18 cellular contexts compared by ENCODE assay signal in the genomic region with DNA sequence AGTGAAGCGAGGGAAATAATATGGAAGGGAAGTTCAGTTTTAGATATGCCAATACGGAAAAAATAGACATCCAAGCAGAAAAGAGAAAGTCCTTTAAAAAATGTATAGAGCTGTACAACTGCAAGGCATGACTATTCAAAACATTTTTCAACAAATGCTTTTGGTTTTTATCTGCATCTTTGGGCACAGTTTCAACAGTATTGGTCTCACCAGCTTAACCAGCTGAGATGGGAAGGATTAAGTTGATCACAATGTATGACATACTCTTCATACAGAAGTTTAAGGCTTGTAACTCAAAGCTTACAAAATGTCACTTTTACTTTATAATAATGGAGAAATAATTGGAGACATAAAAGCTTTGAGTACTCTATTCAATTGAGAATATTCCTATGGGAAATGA.
"Had no signal": no experiment of that assay in that cellular context is flagged by ENCODE, and none has a peak within 500 bp of the region (broad histone marks: within the 10 kb centered on the region; RNA-seq: fewer than 3 reads in every experiment).

No MANE protein-coding gene starts in this region.

- H3K36me3 ChIP-seq: esophagus squamous epithelium, heart right ventricle, left lung, lower lobe of right lung, ovary, right lobe of liver, suprapubic skin, thyroid gland had no signal

- DNase-seq: effector memory CD8-positive, alpha-beta T cell; esophagus squamous epithelium; foreskin melanocyte; heart right ventricle; hypothalamus; islet precursor cell; left lung; lower lobe of right lung; natural killer cell; ovary; right lobe of liver; stimulated activated CD4-positive, alpha-beta T cell treated with anti-CD3 and anti-CD28 coated beads, Interleukin-4, amount 100 ng/mL, for 1 hour; stimulated activated CD8-positive, alpha-beta memory T cell treated with anti-CD3 and anti-CD28 coated beads, Interleukin-4, amount 100 ng/mL, for 48 hours; stimulated activated naive CD8-positive, alpha-beta T cell treated with anti-CD3 and anti-CD28 coated beads, Interleukin-15, Interleukin-2, amounts not matched to agents 100 U/mL and 50 U/mL, for 24 hours; thyroid gland had no signal

- H3K4me3 ChIP-seq: esophagus squamous epithelium, heart right ventricle, left lung, lower lobe of right lung, ovary, right lobe of liver, suprapubic skin, thyroid gland had no signal

- H3K27ac ChIP-seq: epithelial cell of prostate, left lung, lower lobe of right lung, ovary, right lobe of liver, suprapubic skin, thyroid gland had no signal

- H3K9me3 ChIP-seq: esophagus squamous epithelium, left lung, lower lobe of right lung, ovary, right lobe of liver, thyroid gland had no signal

- H3K27me3 ChIP-seq: esophagus squamous epithelium, heart right ventricle, left lung, ovary, right lobe of liver, suprapubic skin, thyroid gland had no signal

- ATAC-seq: effector memory CD8-positive, alpha-beta T cell; heart right ventricle; left lung; lower lobe of right lung; natural killer cell; right lobe of liver; stimulated activated effector memory CD8-positive, alpha-beta T cell treated with anti-CD3 and anti-CD28 coated beads, Interleukin-12 subunit alpha, Interleukin-12 subunit beta, amount 100 ng/mL, for 72 hours; stimulated activated naive CD8-positive, alpha-beta T cell treated with anti-CD3 and anti-CD28 coated beads, Interleukin-15, Interleukin-2, amounts not matched to agents 100 U/mL and 50 U/mL, for 24 hours had no signal
